ENCODE assay signal across 1 cellular context in the genomic region with DNA sequence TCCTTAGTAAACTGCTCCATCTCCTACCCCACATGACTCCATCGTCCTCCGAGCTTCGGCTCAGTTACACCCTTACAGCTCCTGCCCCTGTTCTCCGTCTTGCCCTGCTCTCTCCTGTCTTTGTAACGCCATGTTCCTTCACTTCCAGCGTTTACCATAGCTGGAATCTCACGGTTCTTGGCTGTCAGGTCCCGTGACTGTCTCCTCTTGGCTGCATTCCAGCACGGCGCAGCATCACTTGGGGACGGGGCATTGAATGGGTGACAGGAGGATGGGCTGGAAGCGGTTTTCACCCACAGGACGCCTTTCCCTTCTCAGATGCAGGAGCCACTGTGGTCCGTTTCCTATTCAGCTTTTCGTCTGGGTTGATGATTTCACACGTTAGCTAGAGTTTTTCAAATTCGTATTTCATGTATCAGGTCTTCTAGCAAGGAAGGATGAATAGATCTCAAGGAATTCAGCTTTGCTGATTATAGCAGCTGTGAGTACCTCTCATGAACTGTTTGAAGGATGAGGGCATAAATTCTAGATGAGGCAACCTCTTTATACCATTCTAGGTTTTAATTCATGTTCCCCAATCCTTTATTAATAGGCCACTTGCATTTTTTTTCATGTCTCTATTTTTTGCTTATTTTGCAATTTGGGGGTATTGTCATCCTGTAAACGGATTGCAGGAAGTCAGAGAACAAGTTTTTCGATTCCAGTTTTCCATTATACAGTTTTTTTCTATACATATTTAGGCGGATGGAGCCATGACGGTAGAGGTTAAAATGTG.
TF ChIP-seq lines count a peak whose summit lies in the region.

No MANE protein-coding gene starts in this region.

TF ChIP-seq in A549, 52 proteins besides CTCF, POLR2A, EP300 and RAD21:
- no peak for TF ChIP-seq PHF8 (IDR thresholded peaks at IDR 0.05; ENCODE audit: borderline replicate concordance, low read depth)
- peak; percentile 45 for TF ChIP-seq MAFK (IDR thresholded peaks at IDR 0.05; ENCODE audit: partially characterized antibody)
- TF ChIP-seq CHD2 (IDR thresholded peaks at IDR 0.05; ENCODE audit: low read length, partially characterized antibody) = no peak
- TF ChIP-seq RCOR1 (IDR thresholded peaks at IDR 0.05; ENCODE audit: low read depth, low read length) = no peak
- no peak for TF ChIP-seq KDM5A (IDR thresholded peaks at IDR 0.05)
- TF ChIP-seq RARB (CRISPR knock-in tag; IDR thresholded peaks at IDR 0.05) = no peak
